3 cellular contexts compared by ENCODE assay signal in genomic region chr12:57618431-57618830, GRCh38. TPM values are rescaled to one million over a fixed set of nuclear protein-coding genes. Genes with fewer than 3 reads are reported as not detected.
"Had no signal": no experiment of that assay in that cellular context is flagged by ENCODE, and none has a peak within 500 bp of the region (broad histone marks: within the 10 kb centered on the region; RNA-seq: fewer than 3 reads in every experiment).

No MANE protein-coding gene starts in this region.

RNA-seq across cellular contexts. Expression of gene ARHGEF25, which starts 7.2 kb away (rescaled TPM):
- polyA plus RNA-seq: naive thymus-derived CD4-positive, alpha-beta T cell had no signal

RNA-seq across cellular contexts. Expression of gene B4GALNT1, which starts 14.6 kb away (rescaled TPM):
- total RNA-seq: lung microvascular endothelial cell had no signal
- polyA plus RNA-seq: immature natural killer cell; naive thymus-derived CD4-positive, alpha-beta T cell had no signal
